In the genomic region with DNA sequence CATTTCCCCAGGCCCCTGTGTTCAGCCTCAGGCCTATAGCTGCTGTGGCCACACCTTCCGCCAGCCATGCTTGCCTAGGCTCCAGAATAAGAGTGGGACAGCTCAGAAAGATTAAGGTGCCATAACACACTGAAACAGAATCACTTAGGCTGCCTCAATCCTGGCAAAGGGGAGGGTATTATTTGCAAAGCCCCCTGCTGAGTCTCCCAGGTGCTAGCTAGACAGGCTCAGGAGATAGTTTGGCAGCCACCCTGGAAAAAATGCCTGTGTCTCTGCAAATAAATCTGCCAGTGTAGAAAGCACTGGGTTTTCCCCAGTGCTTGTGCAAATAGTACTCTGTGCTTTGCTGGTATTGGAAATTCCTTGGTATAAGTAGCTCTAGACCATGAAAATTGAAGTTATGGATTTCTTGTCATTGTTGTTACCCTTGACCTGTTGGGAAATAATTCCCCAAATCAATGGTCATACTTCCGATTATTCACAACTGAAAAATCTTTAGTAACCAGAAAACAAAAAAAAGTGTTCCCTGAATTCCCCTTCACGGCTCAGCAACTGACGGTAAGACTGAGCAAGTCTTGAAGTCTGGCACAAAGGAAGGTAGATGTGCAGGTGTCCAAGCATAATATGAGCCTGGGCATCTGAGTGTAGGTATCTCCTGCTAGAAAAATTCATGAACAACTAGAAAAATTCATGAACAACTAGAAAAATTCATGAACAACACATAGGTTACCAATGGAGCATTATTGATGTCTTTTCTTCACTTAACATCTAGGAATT, we compare ENCODE assay signal across 18 cellular contexts. TPM values are rescaled to one million over a fixed set of nuclear protein-coding genes. Genes with fewer than 3 reads are reported as not detected.
DNase-seq lines count a peak whose midpoint lies in the region; ATAC-seq and TF ChIP-seq lines count a peak whose summit lies in the region.
"Had no signal": no experiment of that assay in that cellular context is flagged by ENCODE, and none has a peak within 500 bp of the region (broad histone marks: within the 10 kb centered on the region; RNA-seq: fewer than 3 reads in every experiment).

No MANE protein-coding gene starts in this region.

- TF ChIP-seq CTCF in progenitor cell of endocrine pancreas (IDR thresholded peaks at IDR 0.05; ENCODE audit: unreplicated experiment) (no peak), PC-9 (conservative IDR thresholded peaks at IDR 0.05) (no peak)

- H3K36me3 ChIP-seq in PC-9 (ENCODE audit: low read depth): no peaks in the 10 kb centered on the region
- H3K36me3 ChIP-seq: colonic mucosa, HAP-1 had no signal

- H3K4me2 ChIP-seq in PC-9: no peak overlapping the region

- no peak overlapping the region for H3K4me3 ChIP-seq in PC-9
- H3K4me3 ChIP-seq: colonic mucosa, HAP-1 had no signal

- CTCF ChIA-PET in PC-9 (lab: Charles Lee): no interaction called here

- H3K9me3 Mint-ChIP-seq in progenitor cell of endocrine pancreas (ENCODE audit: low read depth): peaks cover 8% of the 10 kb centered on the region
- H3K9me3 Mint-ChIP-seq: T-helper 1 cell treated with Interleukin-12 subunit alpha and Interleukin-12 subunit beta and Interleukin-4 antibody, amounts not matched to agents 30 μg/mL and 1 μg/mL, for 36 hours had no signal

- POLR2A ChIA-PET in PC-9 (lab: Charles Lee; ENCODE audit: unreplicated experiment): no interaction called here

- peaks cover 4% of the 10 kb centered on the region for H3K36me3 Mint-ChIP-seq in progenitor cell of endocrine pancreas (ENCODE audit: insufficient read depth)
- H3K36me3 Mint-ChIP-seq: activated CD8-positive, alpha-beta memory T cell treated with anti-CD3 and anti-CD28 coated beads, Interleukin-2, amount 10 ng/mL, durations not matched to agents 7 days and 5 days; stimulated activated memory B cell treated with anti-CD40 and anti-IgM and Interleukin-4, amounts not matched to agents 10 μg/mL and 1 μg/mL and 100 μg/mL, for 72 hours had no signal

- H3K79me2 ChIP-seq in PC-9 (ENCODE audit: low read depth): no peaks in the 10 kb centered on the region

- no peaks in the 10 kb centered on the region for H3K4me1 ChIP-seq in PC-9 (replicated peaks; ENCODE audit: insufficient read depth)
- H3K4me1 ChIP-seq: colonic mucosa, HAP-1 had no signal

- H4K20me1 ChIP-seq in PC-9 (ENCODE audit: insufficient read depth): no peaks in the 10 kb centered on the region

- in situ Hi-C loops in ACHN (cut with HindIII; ENCODE audit: low pct_ligation_motif_present, low pct_unique_long_range_greater_than_20kb, low sequenced_read_pairs): no loop called here

- no peaks in the 10 kb centered on the region for H3K27me3 Mint-ChIP-seq in progenitor cell of endocrine pancreas
- H3K27me3 Mint-ChIP-seq: activated B cell treated with CpG ODN at 0.5 μM for 24 hours, IgD-negative memory B cell had no signal

- DNase-seq in NCI-H510A treated with DMSO at 0.1 percent for 48 hours (lab: John Stamatoyannopoulos, UW): peak; percentile 62
- no peak for DNase-seq in NCI-H510A (lab: John Stamatoyannopoulos, UW)
- DNase-seq in NCI-H2171 treated with DMSO at 0.1 percent for 48 hours (lab: John Stamatoyannopoulos, UW): peak; percentile 70
- peak; percentile 32 for DNase-seq in cerebellum (ENCODE audit: low spot score)
- DNase-seq in progenitor cell of endocrine pancreas (ENCODE audit: low spot score, unreplicated experiment): no peak
- DNase-seq in ACHN: no peak
- no peak for DNase-seq in PC-9
- DNase-seq: activated B cell treated with CpG ODN at 0.5 μM for 24 hours; activated CD8-positive, alpha-beta memory T cell treated with anti-CD3 and anti-CD28 coated beads, Interleukin-2, amount 10 ng/mL, durations not matched to agents 7 days and 5 days; activated effector memory CD4-positive, alpha-beta T cell treated with anti-CD3 and anti-CD28 coated beads, Interleukin-2, amount 50 U/mL, for 16 hours; CD4-positive, alpha-beta T cell; colonic mucosa; erythroblast had no signal

- no peak overlapping the region for H3K27ac ChIP-seq in PC-9
- H3K27ac ChIP-seq: colonic mucosa had no signal

- 0 out of 2 replicates have a peak, but pooled peaks cover 4% of the 10 kb centered on the region for H3K9me2 ChIP-seq in PC-9 (ENCODE audit: insufficient read depth)

- no peak for ATAC-seq in GM18867 (IDR thresholded peaks at IDR 0.05; ENCODE audit: unreplicated experiment)
- ATAC-seq: activated CD8-positive, alpha-beta memory T cell treated with anti-CD3 and anti-CD28 coated beads, Interleukin-2, amount 10 ng/mL, durations not matched to agents 7 days and 5 days; stimulated activated memory B cell treated with anti-CD40 and anti-IgM and Interleukin-4, amounts not matched to agents 10 μg/mL and 1 μg/mL and 100 μg/mL, for 72 hours had no signal

- H3K4me1 Mint-ChIP-seq in progenitor cell of endocrine pancreas (ENCODE audit: low read depth): peaks cover 27% of the 10 kb centered on the region
- H3K4me1 Mint-ChIP-seq: activated B cell treated with CpG ODN at 0.5 μM for 24 hours; activated CD8-positive, alpha-beta memory T cell treated with anti-CD3 and anti-CD28 coated beads, Interleukin-2, amount 10 ng/mL, durations not matched to agents 7 days and 5 days; stimulated activated memory B cell treated with anti-CD40 and anti-IgM and Interleukin-4, amounts not matched to agents 10 μg/mL and 1 μg/mL and 100 μg/mL, for 72 hours had no signal

- H2AFZ ChIP-seq in PC-9: no peak overlapping the region

- BruUV-seq in PC-9 (replicated peaks; lab: Mats Ljungman, UMichigan): no TSS peak

- H3K27me3 ChIP-seq in PC-9 (ENCODE audit: insufficient read depth, low read depth): no peaks in the 10 kb centered on the region
- H3K27me3 ChIP-seq: colonic mucosa had no signal

- H3F3A ChIP-seq in PC-9 (ENCODE audit: insufficient read depth, low read depth): no peaks in the 10 kb centered on the region

- peak overlapping the region; percentile 70 for H3K27ac Mint-ChIP-seq in progenitor cell of endocrine pancreas
- H3K27ac Mint-ChIP-seq: activated B cell treated with CpG ODN at 0.5 μM for 24 hours; activated CD8-positive, alpha-beta memory T cell treated with anti-CD3 and anti-CD28 coated beads, Interleukin-2, amount 10 ng/mL, durations not matched to agents 7 days and 5 days; CD4-positive, alpha-beta T cell; IgD-negative memory B cell; stimulated activated memory B cell treated with anti-CD40 and anti-IgM and Interleukin-4, amounts not matched to agents 10 μg/mL and 1 μg/mL and 100 μg/mL, for 72 hours; T-helper 1 cell treated with Interleukin-12 subunit alpha and Interleukin-12 subunit beta and Interleukin-4 antibody, amounts not matched to agents 30 μg/mL and 1 μg/mL, for 36 hours had no signal

- no peaks in the 10 kb centered on the region for H3K9me3 ChIP-seq in PC-9 (ENCODE audit: insufficient read depth, low read depth)
- H3K9me3 ChIP-seq: colonic mucosa had no signal

- no peak overlapping the region for H3K4me3 Mint-ChIP-seq in progenitor cell of endocrine pancreas (ENCODE audit: low read depth)
- H3K4me3 Mint-ChIP-seq: activated B cell treated with CpG ODN at 0.5 μM for 24 hours; activated CD8-positive, alpha-beta memory T cell treated with anti-CD3 and anti-CD28 coated beads, Interleukin-2, amount 10 ng/mL, durations not matched to agents 7 days and 5 days; CD4-positive, alpha-beta T cell; IgD-negative memory B cell; stimulated activated memory B cell treated with anti-CD40 and anti-IgM and Interleukin-4, amounts not matched to agents 10 μg/mL and 1 μg/mL and 100 μg/mL, for 72 hours; T-helper 1 cell treated with Interleukin-12 subunit alpha and Interleukin-12 subunit beta and Interleukin-4 antibody, amounts not matched to agents 30 μg/mL and 1 μg/mL, for 36 hours had no signal

- intact Hi-C loops in PC-9 (cut with micrococcal nuclease; ENCODE audit: unreplicated experiment): no loop called here

RNA-seq across cellular contexts. Expression of a gene that starts 56.9 kb away (rescaled TPM):
- total RNA-seq in cerebellum: 12.4 TPM
- 63.2 and 73.9 TPM in 2 replicates for total RNA-seq in progenitor cell of endocrine pancreas
- not detected in 2 replicates for total RNA-seq in PC-9 (2021)
- total RNA-seq: activated CD8-positive, alpha-beta memory T cell treated with anti-CD3 and anti-CD28 coated beads, Interleukin-2, amount 10 ng/mL, durations not matched to agents 7 days and 5 days had no signal

Comparison
In these comparisons a context has a peak if more than half of its experiments do, and no peak if none do; other contexts are left out.
1. DNase-seq: peak in NCI-H510A treated with DMSO at 0.1 percent for 48 hours (single experiment), NCI-H2171 treated with DMSO at 0.1 percent for 48 hours (single experiment) and cerebellum (single experiment); none in NCI-H510A (single experiment), progenitor cell of endocrine pancreas (single experiment), ACHN (single experiment) and PC-9 (0 of 2).
2. RNA of a gene that starts 56.9 kb away (total RNA-seq): 63.2 to 73.9 TPM in progenitor cell of endocrine pancreas and 12.4 TPM in cerebellum (single experiment); not detected in PC-9; every median in the first group is over 10 times any median in the second.